ENCODE assay signal across 8 cellular contexts in genomic region chr3:42071720-42072582, GRCh38. TPM values are rescaled to one million over a fixed set of nuclear protein-coding genes. Genes with fewer than 3 reads are reported as not detected.
DNase-seq lines count a peak whose midpoint lies in the region; ATAC-seq and TF ChIP-seq lines count a peak whose summit lies in the region.

No MANE protein-coding gene starts in this region.

- H3K4me3 ChIP-seq in HFF-Myc (replicated peaks; ENCODE audit: low read depth, low read length), result peak overlapping the region; percentile 13
- peak overlapping the region; percentile 9 for H3K4me3 ChIP-seq in astrocyte of the cerebellum (ENCODE audit: low read depth, low read length)

- intact Hi-C loops in sciatic nerve (cut with DNase I), result no loop called here

- peak; percentile 24 for DNase-seq in DMS79 (lab: John Stamatoyannopoulos, UW)
- DNase-seq in HFF-Myc (ENCODE audit: extremely low read depth, low read depth), result peak; percentile 87
- DNase-seq in NCI-H226, result peak; percentile 95
- peak; percentile 35 for DNase-seq in astrocyte of the cerebellum (ENCODE audit: low read depth)
- peak; percentile 76 to 81 for DNase-seq in hippocampal formation (lab: John Stamatoyannopoulos, UW)
- DNase-seq in sciatic nerve (ENCODE audit: low spot score), result peak; percentile 71
- no peak for DNase-seq in HPDE6-E6E7 (ENCODE audit: extremely low spot score)

- TF ChIP-seq CTCF in HFF-Myc (IDR thresholded peaks at IDR 0.05; ENCODE audit: low read depth, low read length, missing control alignments) (no peak), astrocyte of the cerebellum (IDR thresholded peaks at IDR 0.05; ENCODE audit: low read depth, low read length, missing control alignments) (no peak)

- ATAC-seq in sciatic nerve (peak; percentile 88), HG03469 (IDR thresholded peaks at IDR 0.05; ENCODE audit: unreplicated experiment) (no peak)

- in situ Hi-C loops in astrocyte of the cerebellum (cut with HindIII; ENCODE audit: low sequenced_read_pairs), result no loop called here

RNA-seq across cellular contexts. Expression of gene TRAK1, which starts 19.2 kb away (rescaled TPM):
- 50.2 TPM for total RNA-seq in sciatic nerve
